Comparison of ENCODE assay signal across 10 cellular contexts in the genomic region with DNA sequence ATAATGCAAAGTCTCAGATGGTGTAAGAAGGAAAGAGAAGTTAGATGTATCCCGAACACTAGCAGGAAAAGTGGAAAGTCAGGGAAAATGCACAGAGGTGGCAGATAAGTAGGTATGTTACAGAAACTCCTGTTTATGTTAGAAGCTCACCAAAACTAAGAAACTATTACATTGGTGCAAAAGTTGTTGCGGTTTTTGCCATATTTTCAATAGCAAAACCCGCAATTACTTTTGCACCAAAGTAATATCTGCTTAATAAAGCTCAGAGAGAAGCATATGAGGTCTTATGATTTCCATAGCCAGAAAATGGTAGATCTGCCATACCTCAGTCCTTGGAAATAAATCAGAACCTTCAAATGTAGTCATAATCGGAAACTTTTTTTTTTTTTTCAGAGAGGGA.
"Had no signal": no experiment of that assay in that cellular context is flagged by ENCODE, and none has a peak within 500 bp of the region (broad histone marks: within the 10 kb centered on the region; RNA-seq: fewer than 3 reads in every experiment).

No MANE protein-coding gene starts in this region.

- H3K36me3 ChIP-seq: HAP-1 had no signal

- H3K4me1 ChIP-seq: HAP-1 had no signal

- H3K4me3 ChIP-seq: GM23248, HAP-1 had no signal

- H3K27ac ChIP-seq: GM23248, HL-60, KMS-11 had no signal

- DNase-seq: GM23248, GOT3, H7, IMR-90, Karpas-422, KBM-7 had no signal

- H2AFZ ChIP-seq: GM23248 had no signal

- H3K9ac ChIP-seq: GM23248, KMS-11 had no signal

- H3K4me2 ChIP-seq: KMS-11 had no signal

- ATAC-seq: HCT116 had no signal

- H3K9me3 ChIP-seq: HAP-1 had no signal
